Comparison of ENCODE assay signal across 28 cellular contexts in genomic region chr11:17855531-17856290, GRCh38.
DNase-seq lines count a peak whose midpoint lies in the region; ATAC-seq lines count a peak whose summit lies in the region.
"Had no signal": no experiment of that assay in that cellular context is flagged by ENCODE, and none has a peak within 500 bp of the region (broad histone marks: within the 10 kb centered on the region; RNA-seq: fewer than 3 reads in every experiment).

No MANE protein-coding gene starts in this region.

- no peaks in the 10 kb centered on the region for H3K9me3 ChIP-seq in BLaER1
- H3K9me3 ChIP-seq: breast epithelium, colonic mucosa, neutrophil, Peyer's patch, prostate gland, sigmoid colon, SJCRH30 had no signal

- H4K20me1 ChIP-seq in BLaER1, result no peaks in the 10 kb centered on the region

- H3K27ac ChIP-seq in BLaER1, result no peak overlapping the region
- H3K27ac ChIP-seq: 22Rv1, breast epithelium, colonic mucosa, foreskin keratinocyte, neutrophil, Peyer's patch, prostate gland, sigmoid colon, SJCRH30 had no signal

- H3K27me3 ChIP-seq in BLaER1, result no peaks in the 10 kb centered on the region
- H3K27me3 ChIP-seq: breast epithelium, colonic mucosa, foreskin keratinocyte, neutrophil, Peyer's patch, sigmoid colon, SJCRH30 had no signal

- DNase-seq in OCI-M1 (lab: John Stamatoyannopoulos, UW) (peak; percentile 83), MV-4-11 (lab: John Stamatoyannopoulos, UW) (no peak), C1 segment of cervical spinal cord (lab: John Stamatoyannopoulos, UW) (no peak), G401 (ENCODE audit: low spot score) (no peak)
- DNase-seq: activated CD4-positive, alpha-beta T cell treated with anti-CD3 and anti-CD28 coated beads for 4 hours; activated CD8-positive, alpha-beta memory T cell treated with anti-CD3 and anti-CD28 coated beads for 24 hours; activated naive CD4-positive, alpha-beta T cell; activated T-cell treated with anti-CD3 and anti-CD28 coated beads, Interleukin-2, amount 50 U/mL, for 24 hours; colonic mucosa; effector memory CD8-positive, alpha-beta T cell; foreskin keratinocyte; GDM1; Karpas-422; left colon; NCI-H510A; Peyer's patch; sigmoid colon; T-cell had no signal

- no peak overlapping the region; the same call in 1 of the 2 replicates for H3K9ac ChIP-seq in BLaER1

- peaks cover 15% of the 10 kb centered on the region for H3K4me1 ChIP-seq in BLaER1
- H3K4me1 ChIP-seq: breast epithelium, colonic mucosa, foreskin keratinocyte, Peyer's patch, prostate gland, sigmoid colon, SJCRH30 had no signal

- H3K36me3 ChIP-seq in BLaER1, result peaks cover 20% of the 10 kb centered on the region
- H3K36me3 ChIP-seq: breast epithelium, colonic mucosa, neutrophil, Peyer's patch, prostate gland, sigmoid colon, SJCRH30 had no signal

- in situ Hi-C loops in G401 (cut with HindIII; ENCODE audit: low sequenced_read_pairs), result no loop called here

- H3K4me2 ChIP-seq in BLaER1, result peak overlapping the region; percentile 67

- ATAC-seq in GM18909 (IDR thresholded peaks at IDR 0.05; ENCODE audit: poor library complexity, unreplicated experiment) (peak; percentile 71), HG02642 (IDR thresholded peaks at IDR 0.05; ENCODE audit: poor library complexity, unreplicated experiment) (peak; percentile 70), HG03469 (IDR thresholded peaks at IDR 0.05; ENCODE audit: unreplicated experiment) (no peak)
- ATAC-seq: effector memory CD8-positive, alpha-beta T cell; esophagus mucosa; foreskin keratinocyte; left colon; T-cell had no signal

- H3K4me3 ChIP-seq in BLaER1, result no peak overlapping the region
- H3K4me3 ChIP-seq: breast epithelium, colonic mucosa, Peyer's patch, prostate gland, sigmoid colon, SJCRH30 had no signal
